Comparison of ENCODE assay signal across 12 cellular contexts in the genomic region with DNA sequence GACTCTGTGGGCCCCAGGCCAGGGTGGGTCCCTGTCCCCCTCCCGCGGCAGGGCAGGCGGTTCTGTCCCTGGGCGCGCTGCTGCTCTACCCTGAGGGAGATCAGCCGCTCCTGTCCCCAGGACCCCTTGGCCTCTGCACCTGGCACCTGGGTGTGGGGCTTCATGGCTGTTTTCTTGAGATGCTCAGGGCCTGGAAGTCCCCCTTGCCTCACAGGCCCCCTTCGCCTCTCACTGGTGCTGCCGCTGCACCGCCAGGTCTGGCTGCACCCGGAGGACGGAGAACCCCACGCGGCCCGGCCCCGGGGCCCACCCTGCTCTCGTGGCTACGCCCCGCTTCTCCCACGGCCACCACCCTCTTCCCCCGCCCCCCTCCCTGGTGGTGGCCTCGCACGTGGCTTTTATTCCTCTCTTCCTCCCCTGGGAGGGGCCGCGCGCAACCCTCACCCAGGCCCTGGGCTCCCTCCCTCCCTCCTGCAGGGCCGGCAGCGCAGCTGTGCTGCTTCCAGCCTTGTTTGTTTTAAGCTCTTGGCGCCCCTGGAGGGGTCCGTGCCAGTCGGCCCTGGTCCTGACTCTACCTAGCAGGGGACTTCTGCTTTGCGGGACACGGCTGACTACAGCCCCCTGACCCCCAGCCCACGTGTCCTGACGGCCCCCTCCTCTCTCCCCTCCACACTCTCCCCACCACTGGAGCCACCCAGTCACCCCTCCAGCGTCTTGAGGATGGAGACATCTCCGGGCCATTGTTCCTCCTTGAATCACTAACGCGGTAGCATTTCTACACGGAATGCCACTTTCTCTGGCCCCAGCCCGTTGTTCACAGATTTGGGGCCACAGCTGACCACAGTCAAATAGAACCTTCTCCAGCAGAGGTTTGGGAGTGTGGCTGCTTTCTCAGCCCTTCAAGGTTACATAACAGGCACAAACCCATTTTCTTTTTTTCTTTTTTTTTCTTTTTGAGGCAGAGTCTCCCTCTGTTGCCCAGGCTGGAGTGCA. TPM values are rescaled to one million over a fixed set of nuclear protein-coding genes. Genes with fewer than 3 reads are reported as not detected.
DNase-seq lines count a peak whose midpoint lies in the region; ATAC-seq and TF ChIP-seq lines count a peak whose summit lies in the region.
"Had no signal": no experiment of that assay in that cellular context is flagged by ENCODE, and none has a peak within 500 bp of the region (broad histone marks: within the 10 kb centered on the region; RNA-seq: fewer than 3 reads in every experiment).

No MANE protein-coding gene starts in this region.

- H3K27me3 ChIP-seq in fibroblast of lung (ENCODE audit: control insufficient read depth, insufficient read depth, low read length) (no peaks in the 10 kb centered on the region), neural progenitor cell (no peaks in the 10 kb centered on the region)
- H3K27me3 ChIP-seq: ovary had no signal

- H3K27ac Mint-ChIP-seq in neural progenitor cell (no peak overlapping the region), CD14-positive monocyte (no peak overlapping the region)
- H3K27ac Mint-ChIP-seq in activated T-helper 1 cell treated with anti-CD3 and anti-CD28 coated beads, Interleukin-12 subunit alpha, Interleukin-12 subunit beta, Interleukin-2, Interleukin-4 antibody, amounts not matched to agents 30 ng/mL and 10 ng/mL and 1 ng/mL, durations not matched to agents 14 hours and 24 hours and 36 hours, result no peak overlapping the region
- H3K27ac Mint-ChIP-seq: activated naive CD4-positive, alpha-beta T cell treated with anti-CD3 and anti-CD28 coated beads, Interleukin-2, amount 10 ng/mL, durations not matched to agents 7 days and 5 days had no signal

- ATAC-seq in HG02981 (IDR thresholded peaks at IDR 0.05; ENCODE audit: unreplicated experiment) (peak; percentile 54), HG03520 (IDR thresholded peaks at IDR 0.05; ENCODE audit: unreplicated experiment) (no peak), HG03025 (IDR thresholded peaks at IDR 0.05; ENCODE audit: low FRiP score, unreplicated experiment) (no peak)

- H3K27ac ChIP-seq in fibroblast of lung (ENCODE audit: insufficient read depth, low read length), result no peak overlapping the region
- no peak overlapping the region for H3K27ac ChIP-seq in neural progenitor cell
- H3K27ac ChIP-seq: ovary had no signal

- H3K36me3 Mint-ChIP-seq in neural progenitor cell, result no peaks in the 10 kb centered on the region
- no peaks in the 10 kb centered on the region for H3K36me3 Mint-ChIP-seq in activated T-helper 1 cell treated with anti-CD3 and anti-CD28 coated beads, Interleukin-12 subunit alpha, Interleukin-12 subunit beta, Interleukin-2, Interleukin-4 antibody, amounts not matched to agents 30 ng/mL and 10 ng/mL and 1 ng/mL, durations not matched to agents 14 hours and 24 hours and 36 hours (ENCODE audit: low read depth)
- H3K36me3 Mint-ChIP-seq in CD14-positive monocyte, result no peaks in the 10 kb centered on the region
- H3K36me3 Mint-ChIP-seq: activated naive CD4-positive, alpha-beta T cell treated with anti-CD3 and anti-CD28 coated beads, Interleukin-2, amount 10 ng/mL, durations not matched to agents 7 days and 5 days had no signal

- H3K36me3 ChIP-seq in fibroblast of lung (ENCODE audit: control insufficient read depth, insufficient read depth, low read length), result no peaks in the 10 kb centered on the region
- H3K36me3 ChIP-seq in neural progenitor cell, result no peaks in the 10 kb centered on the region
- H3K36me3 ChIP-seq: ovary had no signal

- H3K79me2 ChIP-seq in fibroblast of lung (ENCODE audit: control insufficient read depth, insufficient read depth, low read length) (no peaks in the 10 kb centered on the region), neural progenitor cell (ENCODE audit: low read depth) (no peaks in the 10 kb centered on the region)

- H3K27me3 Mint-ChIP-seq in neural progenitor cell (ENCODE audit: insufficient read depth, low read depth) (peaks cover 8% of the 10 kb centered on the region), CD14-positive monocyte (ENCODE audit: low read depth in 3 of 3) (peaks cover 10 to 27% (median 13%) of the 10 kb centered on the region in 3 donors)
- H3K27me3 Mint-ChIP-seq in activated T-helper 1 cell treated with anti-CD3 and anti-CD28 coated beads, Interleukin-12 subunit alpha, Interleukin-12 subunit beta, Interleukin-2, Interleukin-4 antibody, amounts not matched to agents 30 ng/mL and 10 ng/mL and 1 ng/mL, durations not matched to agents 14 hours and 24 hours and 36 hours (ENCODE audit: insufficient read depth), result peaks cover 8% of the 10 kb centered on the region

- DNase-seq in COLO668 (lab: John Stamatoyannopoulos, UW; ENCODE audit: unreplicated experiment), result peak; percentile 33
- DNase-seq in fibroblast of lung (ENCODE audit: low read depth in 2 of 2), result no peak
- DNase-seq in neural progenitor cell (ENCODE audit: low spot score), result peak; percentile 30
- DNase-seq in activated T-helper 1 cell treated with anti-CD3 and anti-CD28 coated beads, Interleukin-12 subunit alpha, Interleukin-12 subunit beta, Interleukin-2, Interleukin-4 antibody, amounts not matched to agents 30 ng/mL and 10 ng/mL and 1 ng/mL, durations not matched to agents 14 hours and 24 hours and 36 hours (ENCODE audit: low spot score), result no peak
- no peak for DNase-seq in CD14-positive monocyte (ENCODE audit: low spot score)
- DNase-seq: activated naive CD4-positive, alpha-beta T cell treated with anti-CD3 and anti-CD28 coated beads, Interleukin-2, amount 10 ng/mL, durations not matched to agents 7 days and 5 days; DMS79; effector memory CD4-positive, alpha-beta T cell; ovary had no signal

- H4K20me1 ChIP-seq in fibroblast of lung (ENCODE audit: control insufficient read depth, extremely low read depth, insufficient read depth, low read length) (no peaks in the 10 kb centered on the region), neural progenitor cell (ENCODE audit: low read depth) (no peaks in the 10 kb centered on the region)

- H3K9me3 Mint-ChIP-seq in neural progenitor cell (peaks cover 7% of the 10 kb centered on the region), CD14-positive monocyte (peaks cover 0 to 4% (median 0%) of the 10 kb centered on the region in 7 donors)
- H3K9me3 Mint-ChIP-seq in activated T-helper 1 cell treated with anti-CD3 and anti-CD28 coated beads, Interleukin-12 subunit alpha, Interleukin-12 subunit beta, Interleukin-2, Interleukin-4 antibody, amounts not matched to agents 30 ng/mL and 10 ng/mL and 1 ng/mL, durations not matched to agents 14 hours and 24 hours and 36 hours, result no peaks in the 10 kb centered on the region
- H3K9me3 Mint-ChIP-seq: activated naive CD4-positive, alpha-beta T cell treated with anti-CD3 and anti-CD28 coated beads, Interleukin-2, amount 10 ng/mL, durations not matched to agents 7 days and 5 days had no signal

- H3K4me2 ChIP-seq in fibroblast of lung (ENCODE audit: extremely low read depth, insufficient read depth, low read length) (no peak overlapping the region), neural progenitor cell (no peak overlapping the region)

- H3K4me1 ChIP-seq in fibroblast of lung (ENCODE audit: control insufficient read depth, extremely low read depth, insufficient read depth, low read length), result no peaks in the 10 kb centered on the region
- H3K4me1 ChIP-seq in neural progenitor cell, result peaks cover 8% of the 10 kb centered on the region

- H3K4me1 Mint-ChIP-seq in neural progenitor cell, result peaks cover 9% of the 10 kb centered on the region
- H3K4me1 Mint-ChIP-seq in activated T-helper 1 cell treated with anti-CD3 and anti-CD28 coated beads, Interleukin-12 subunit alpha, Interleukin-12 subunit beta, Interleukin-2, Interleukin-4 antibody, amounts not matched to agents 30 ng/mL and 10 ng/mL and 1 ng/mL, durations not matched to agents 14 hours and 24 hours and 36 hours (ENCODE audit: low read depth), result no peaks in the 10 kb centered on the region
- peaks cover 10% of the 10 kb centered on the region for H3K4me1 Mint-ChIP-seq in CD14-positive monocyte

- H3K4me3 ChIP-seq in fibroblast of lung (replicated peaks in 1 of 4; ENCODE audit: control extremely low read depth in 1 of 4, insufficient read depth in 1 of 4, low read depth in 3 of 4, low read length in 4 of 4) (peak overlapping the region in 1 of 4 experiments; percentile 7), neural progenitor cell (no peak overlapping the region)
- H3K4me3 ChIP-seq: ovary had no signal

- H3K9me3 ChIP-seq in fibroblast of lung (ENCODE audit: control insufficient read depth, insufficient read depth, low read depth, low read length) (no peaks in the 10 kb centered on the region), neural progenitor cell (ENCODE audit: low read depth) (no peaks in the 10 kb centered on the region)
- H3K9me3 ChIP-seq: ovary had no signal

- H3F3A ChIP-seq in neural progenitor cell (ENCODE audit: low read depth), result no peaks in the 10 kb centered on the region

- TF ChIP-seq CTCF in fibroblast of lung (conservative IDR thresholded peaks at IDR 0.05 in 1 of 2, IDR thresholded peaks at IDR 0.05 in 1 of 2; ENCODE audit: low read depth in 1 of 2, low read length in 2 of 2), result no peak
- TF ChIP-seq CTCF in neural progenitor cell (IDR thresholded peaks at IDR 0.05), result no peak
- no peak for TF ChIP-seq CTCF in CD14-positive monocyte (IDR thresholded peaks at IDR 0.05)

- H3K4me3 Mint-ChIP-seq in neural progenitor cell, result no peak overlapping the region
- no peak overlapping the region for H3K4me3 Mint-ChIP-seq in activated T-helper 1 cell treated with anti-CD3 and anti-CD28 coated beads, Interleukin-12 subunit alpha, Interleukin-12 subunit beta, Interleukin-2, Interleukin-4 antibody, amounts not matched to agents 30 ng/mL and 10 ng/mL and 1 ng/mL, durations not matched to agents 14 hours and 24 hours and 36 hours
- peak overlapping the region in 1 of 2 donors; percentile 26 for H3K4me3 Mint-ChIP-seq in CD14-positive monocyte
- H3K4me3 Mint-ChIP-seq: activated naive CD4-positive, alpha-beta T cell treated with anti-CD3 and anti-CD28 coated beads, Interleukin-2, amount 10 ng/mL, durations not matched to agents 7 days and 5 days had no signal

- H2AFZ ChIP-seq in fibroblast of lung (ENCODE audit: low read length) (peak overlapping the region; percentile 37), neural progenitor cell (replicated peaks) (no peak overlapping the region)

- H3K9ac ChIP-seq in fibroblast of lung (ENCODE audit: insufficient read depth, low read length) (no peak overlapping the region), neural progenitor cell (no peak overlapping the region)

- intact Hi-C loops in activated T-helper 1 cell treated with anti-CD3 and anti-CD28 coated beads, Interleukin-12 subunit alpha, Interleukin-12 subunit beta, Interleukin-2, Interleukin-4 antibody, amounts not matched to agents 30 ng/mL and 10 ng/mL and 1 ng/mL, durations not matched to agents 14 hours and 24 hours and 36 hours (cut with micrococcal nuclease), result no loop called here
- intact Hi-C loops in CD14-positive monocyte (cut with micrococcal nuclease), result no loop called here

RNA-seq across cellular contexts. Expression of a gene that starts 20.6 kb away (rescaled TPM):
- total RNA-seq in fibroblast of lung, result not detected in 2 replicates
- polyA plus RNA-seq in fibroblast of lung, result not detected in 2 replicates
- not detected in 2 replicates for polyA plus RNA-seq in fibroblast of lung (2012)
- polyA minus RNA-seq in fibroblast of lung (ENCODE audit: low replicate concordance), result not detected in 2 replicates
- not detected in 2 replicates for total RNA-seq in neural progenitor cell (ENCODE audit: low replicate concordance)
- not detected in 2 replicates for total RNA-seq in activated T-helper 1 cell treated with anti-CD3 and anti-CD28 coated beads, Interleukin-12 subunit alpha, Interleukin-12 subunit beta, Interleukin-2, Interleukin-4 antibody, amounts not matched to agents 30 ng/mL and 10 ng/mL and 1 ng/mL, durations not matched to agents 14 hours and 24 hours and 36 hours
- polyA plus RNA-seq in CD14-positive monocyte, result not detected
- total RNA-seq: ovary had no signal
- polyA plus RNA-seq: ovary had no signal

RNA-seq across cellular contexts. Expression of a gene that starts 22.8 kb away (rescaled TPM):
- under 0.01 TPM in 1 of 2 replicates, not detected in the other for total RNA-seq in fibroblast of lung
- polyA plus RNA-seq in fibroblast of lung, result not detected in 2 replicates
- 0.05 TPM in 1 of 2 replicates, not detected in the other for polyA plus RNA-seq in fibroblast of lung (2012)
- not detected in 2 replicates for polyA minus RNA-seq in fibroblast of lung (ENCODE audit: low replicate concordance)
- total RNA-seq in neural progenitor cell (ENCODE audit: low replicate concordance), result not detected in 2 replicates
- total RNA-seq in activated T-helper 1 cell treated with anti-CD3 and anti-CD28 coated beads, Interleukin-12 subunit alpha, Interleukin-12 subunit beta, Interleukin-2, Interleukin-4 antibody, amounts not matched to agents 30 ng/mL and 10 ng/mL and 1 ng/mL, durations not matched to agents 14 hours and 24 hours and 36 hours, result not detected in 2 replicates
- polyA plus RNA-seq in CD14-positive monocyte, result not detected

Comparison
In these comparisons a context has a peak if more than half of its experiments do, and no peak if none do; other contexts are left out.
1. DNase-seq: peak in COLO668 (single experiment) and neural progenitor cell (single experiment); none in fibroblast of lung (0 of 2), activated T-helper 1 cell treated with anti-CD3 and anti-CD28 coated beads, Interleukin-12 subunit alpha, Interleukin-12 subunit beta, Interleukin-2, Interleukin-4 antibody, amounts not matched to agents 30 ng/mL and 10 ng/mL and 1 ng/mL, durations not matched to agents 14 hours and 24 hours and 36 hours (single experiment) and CD14-positive monocyte (single experiment).